Comparison of ENCODE assay signal across 16 cellular contexts in genomic region chr11:34586655-34587281, GRCh38. TPM values are rescaled to one million over a fixed set of nuclear protein-coding genes. Genes with fewer than 3 reads are reported as not detected.
DNase-seq lines count a peak whose midpoint lies in the region; ATAC-seq and TF ChIP-seq lines count a peak whose summit lies in the region.
"Had no signal": no experiment of that assay in that cellular context is flagged by ENCODE, and none has a peak within 500 bp of the region (broad histone marks: within the 10 kb centered on the region; RNA-seq: fewer than 3 reads in every experiment).

No MANE protein-coding gene starts in this region.

- no peak overlapping the region for H3K4me3 Mint-ChIP-seq in GM23338
- H3K4me3 Mint-ChIP-seq in activated CD8-positive, alpha-beta T cell treated with anti-CD3 and anti-CD28 coated beads for 36 hours: no peak overlapping the region
- H3K4me3 Mint-ChIP-seq: CD4-positive, alpha-beta memory T cell; stimulated activated naive CD8-positive, alpha-beta T cell treated with anti-CD3 and anti-CD28 coated beads, Interleukin-15, amount 100 ng/mL, for 72 hours; T-helper 2 cell treated with Interferon-gamma antibody and Interleukin-4, amounts not matched to agents 5 μg/mL and 100 μg/mL, for 36 hours had no signal

- H3F3A ChIP-seq in GM23338 (replicated peaks; ENCODE audit: low read depth): no peaks in the 10 kb centered on the region

- no peak for TF ChIP-seq POLR2A in esophagus muscularis mucosa (IDR thresholded peaks at IDR 0.05; ENCODE audit: low read depth)

- no TSS peak for BruUV-seq in Panc1 (replicated peaks; lab: Mats Ljungman, UMichigan)

- in situ Hi-C loops in Panc1 (cut with HindIII; ENCODE audit: low pct_unique_long_range_greater_than_20kb, low sequenced_read_pairs): no loop called here

- H3K27me3 Mint-ChIP-seq in GM23338 (ENCODE audit: insufficient read depth, low read depth, poor library complexity): no peaks in the 10 kb centered on the region
- peaks cover 41% of the 10 kb centered on the region for H3K27me3 Mint-ChIP-seq in activated CD8-positive, alpha-beta T cell treated with anti-CD3 and anti-CD28 coated beads for 36 hours

- H3K9me3 ChIP-seq in Panc1 (ENCODE audit: control insufficient read depth, insufficient read depth, low read depth, low read length) (no peaks in the 10 kb centered on the region), fibroblast of lung (ENCODE audit: control insufficient read depth, insufficient read depth, low read depth, low read length) (no peaks in the 10 kb centered on the region), psoas muscle (no peaks in the 10 kb centered on the region), esophagus muscularis mucosa (no peaks in the 10 kb centered on the region)

- H3K36me3 Mint-ChIP-seq in GM23338 (ENCODE audit: low read depth): no peaks in the 10 kb centered on the region
- H3K36me3 Mint-ChIP-seq in activated CD8-positive, alpha-beta T cell treated with anti-CD3 and anti-CD28 coated beads for 36 hours (ENCODE audit: low read depth): no peaks in the 10 kb centered on the region
- H3K36me3 Mint-ChIP-seq: CD4-positive, alpha-beta memory T cell had no signal

- H3K79me2 ChIP-seq in GM23338 (replicated peaks; ENCODE audit: insufficient read depth): no peaks in the 10 kb centered on the region
- H3K79me2 ChIP-seq in fibroblast of lung (ENCODE audit: control insufficient read depth, insufficient read depth, low read length): no peaks in the 10 kb centered on the region

- WGBS in psoas muscle, 3 donors: 53 to 65% (median 56%) methylated on average over 9 of the region's 9 CpGs
- 65% methylated on average over 9 of the region's 9 CpGs for WGBS in esophagus muscularis mucosa

- H4K20me1 ChIP-seq in GM23338 (replicated peaks; ENCODE audit: insufficient read depth) (no peaks in the 10 kb centered on the region), fibroblast of lung (ENCODE audit: control insufficient read depth, extremely low read depth, insufficient read depth, low read length) (no peaks in the 10 kb centered on the region)

- H3K27ac ChIP-seq in GM23338 (ENCODE audit: low read depth) (no peak overlapping the region), Panc1 (ENCODE audit: low read length) (peak overlapping the region; percentile 48), fibroblast of lung (ENCODE audit: insufficient read depth, low read length) (no peak overlapping the region), psoas muscle (no peak overlapping the region), esophagus muscularis mucosa (replicated peaks in 1 of 4) (no peak overlapping the region)

- no peaks in the 10 kb centered on the region for H3K9me3 Mint-ChIP-seq in GM23338
- H3K9me3 Mint-ChIP-seq in activated CD8-positive, alpha-beta T cell treated with anti-CD3 and anti-CD28 coated beads for 36 hours: no peaks in the 10 kb centered on the region
- H3K9me3 Mint-ChIP-seq: CD4-positive, alpha-beta memory T cell; stimulated activated naive CD8-positive, alpha-beta T cell treated with anti-CD3 and anti-CD28 coated beads, Interleukin-15, amount 100 ng/mL, for 72 hours; T-helper 2 cell treated with Interferon-gamma antibody and Interleukin-4, amounts not matched to agents 5 μg/mL and 100 μg/mL, for 36 hours had no signal

- no peak overlapping the region for H3K27ac Mint-ChIP-seq in GM23338
- no peak overlapping the region for H3K27ac Mint-ChIP-seq in activated CD8-positive, alpha-beta T cell treated with anti-CD3 and anti-CD28 coated beads for 36 hours
- H3K27ac Mint-ChIP-seq: CD4-positive, alpha-beta memory T cell; stimulated activated naive CD8-positive, alpha-beta T cell treated with anti-CD3 and anti-CD28 coated beads, Interleukin-15, amount 100 ng/mL, for 72 hours; T-helper 2 cell treated with Interferon-gamma antibody and Interleukin-4, amounts not matched to agents 5 μg/mL and 100 μg/mL, for 36 hours had no signal

- H3K4me1 ChIP-seq in GM23338 (ENCODE audit: insufficient read depth) (no peaks in the 10 kb centered on the region), Panc1 (ENCODE audit: control insufficient read depth, insufficient read depth, low read length) (0 out of 2 replicates have a peak, but pooled peaks cover 3% of the 10 kb centered on the region), fibroblast of lung (ENCODE audit: control insufficient read depth, extremely low read depth, insufficient read depth, low read length) (peaks cover 5% of the 10 kb centered on the region), psoas muscle (peaks cover 3% of the 10 kb centered on the region), esophagus muscularis mucosa (peaks cover 0 to 4% (median 1%) of the 10 kb centered on the region in 4 donors)

- intact Hi-C loops in Panc1 (cut with micrococcal nuclease; ENCODE audit: unreplicated experiment): loop anchor here (2.0 to 5.0 kb wide), 2 partner anchors 304 to 806 kb away; no protein-coding TSS in a partner anchor
- intact Hi-C loops in psoas muscle (cut with DNase I): loop anchor here (2.0 to 10.0 kb wide), 7 partner anchors 81 to 826 kb away; no protein-coding TSS in a partner anchor
- intact Hi-C loops in esophagus muscularis mucosa (cut with DNase I): loop anchor here (5.0 kb wide), 3 partner anchors 806 to 896 kb away; no protein-coding TSS in a partner anchor
- intact Hi-C loops in activated CD8-positive, alpha-beta T cell treated with anti-CD3 and anti-CD28 coated beads for 36 hours (cut with micrococcal nuclease): loop anchor here (2.0 to 5.0 kb wide), 2 partner anchors 304 to 806 kb away; no protein-coding TSS in a partner anchor

- H3K9me2 ChIP-seq in GM23338 (ENCODE audit: insufficient read depth): no peaks in the 10 kb centered on the region

- H3K9ac ChIP-seq in fibroblast of lung (ENCODE audit: insufficient read depth, low read length): no peak overlapping the region

- H3K4me2 ChIP-seq in GM23338: no peak overlapping the region
- H3K4me2 ChIP-seq in fibroblast of lung (ENCODE audit: extremely low read depth, insufficient read depth, low read length): peak overlapping the region; percentile 65

- H3K4me3 ChIP-seq in GM23338: no peak overlapping the region
- H3K4me3 ChIP-seq in Panc1 (ENCODE audit: low read depth in 2 of 2, low read length in 2 of 2): no peak overlapping the region
- H3K4me3 ChIP-seq in fibroblast of lung (replicated peaks in 1 of 4; ENCODE audit: control extremely low read depth in 1 of 4, insufficient read depth in 1 of 4, low read depth in 3 of 4, low read length in 4 of 4): no peak overlapping the region
- peak overlapping the region; percentile 35 for H3K4me3 ChIP-seq in psoas muscle
- H3K4me3 ChIP-seq in esophagus muscularis mucosa: no peak overlapping the region

- no peak for TF ChIP-seq CTCF in GM23338 (conservative IDR thresholded peaks at IDR 0.05; ENCODE audit: low read depth in 2 of 2)
- TF ChIP-seq CTCF in Panc1 (IDR thresholded peaks at IDR 0.05): no peak
- TF ChIP-seq CTCF in fibroblast of lung (conservative IDR thresholded peaks at IDR 0.05 in 1 of 2, IDR thresholded peaks at IDR 0.05 in 1 of 2; ENCODE audit: low read depth in 1 of 2, low read length in 2 of 2): no peak
- no peak for TF ChIP-seq CTCF in psoas muscle (IDR thresholded peaks at IDR 0.05)
- TF ChIP-seq CTCF in esophagus muscularis mucosa (IDR thresholded peaks at IDR 0.05): no peak
- TF ChIP-seq CTCF in activated CD8-positive, alpha-beta T cell treated with anti-CD3 and anti-CD28 coated beads for 36 hours (IDR thresholded peaks at IDR 0.05): no peak

- H3K36me3 ChIP-seq in GM23338 (ENCODE audit: insufficient read depth): no peaks in the 10 kb centered on the region
- no peaks in the 10 kb centered on the region for H3K36me3 ChIP-seq in Panc1 (ENCODE audit: control insufficient read depth, insufficient read depth, low read length)
- H3K36me3 ChIP-seq in fibroblast of lung (ENCODE audit: control insufficient read depth, insufficient read depth, low read length): no peaks in the 10 kb centered on the region
- H3K36me3 ChIP-seq in psoas muscle (ENCODE audit: insufficient read depth in 1 of 2, low read depth in 1 of 2): no peaks in the 10 kb centered on the region
- no peaks in the 10 kb centered on the region for H3K36me3 ChIP-seq in esophagus muscularis mucosa

- CTCF ChIA-PET in Panc1 (lab: Charles Lee): interaction anchor here (0.6 to 1.9 kb wide), 6 partner anchors 112 to 423 kb away, joined by 3 to 9 read pairs (median 5); no protein-coding TSS in a partner anchor
- CTCF ChIA-PET in activated CD8-positive, alpha-beta T cell treated with anti-CD3 and anti-CD28 coated beads for 36 hours (lab: Charles Lee): interaction anchor here (0.7 to 3.3 kb wide), 37 partner anchors 8 to 825 kb away, joined by 3 to 35 read pairs (median 5); partner anchors contain the start of genes APIP and ELF5

- ATAC-seq in GM23338 (peak; percentile 38; the same call in 2 of the 3 replicates), Panc1 (peak; percentile 70), psoas muscle (peak in 2 of 4 donors; percentile 11 to 59)
- ATAC-seq in activated CD8-positive, alpha-beta T cell treated with anti-CD3 and anti-CD28 coated beads for 36 hours: no peak
- ATAC-seq: stimulated activated naive CD8-positive, alpha-beta T cell treated with anti-CD3 and anti-CD28 coated beads, Interleukin-15, amount 100 ng/mL, for 72 hours had no signal

- DNase-seq in GM23338 (ENCODE audit: low spot score) (no peak), Panc1 (ENCODE audit: low read depth, low spot score) (peak; percentile 5), fibroblast of lung (ENCODE audit: low read depth in 2 of 2) (no peak), psoas muscle (no peak), esophagus muscularis mucosa (ENCODE audit: extremely low spot score) (no peak), NCI-H2227 treated with DMSO at 0.1 percent for 48 hours (lab: John Stamatoyannopoulos, UW) (no peak)
- no peak for DNase-seq in stimulated activated CD4-positive, alpha-beta T cell treated with anti-CD3 and anti-CD28 coated beads, Interleukin-4, amount 100 ng/mL, for 24 hours
- no peak for DNase-seq in activated CD8-positive, alpha-beta T cell treated with anti-CD3 and anti-CD28 coated beads for 36 hours
- DNase-seq: activated CD4-positive, alpha-beta T cell treated with anti-CD3 and anti-CD28 coated beads, Interleukin-2, amount 50 U/mL, for 4 hours; activated effector memory CD4-positive, alpha-beta T cell treated with Interleukin-2 at 50 U/mL for 16 hours; NCI-H510A; stimulated activated naive CD8-positive, alpha-beta T cell treated with anti-CD3 and anti-CD28 coated beads, Interleukin-15, amount 100 ng/mL, for 72 hours had no signal

- TF ChIP-seq EP300 in esophagus muscularis mucosa (IDR thresholded peaks at IDR 0.05): no peak

- H3K4me1 Mint-ChIP-seq in GM23338: peaks cover 8% of the 10 kb centered on the region; the same call in 2 of the 3 replicates
- no peaks in the 10 kb centered on the region for H3K4me1 Mint-ChIP-seq in activated CD8-positive, alpha-beta T cell treated with anti-CD3 and anti-CD28 coated beads for 36 hours (ENCODE audit: low read depth)

- POLR2A ChIA-PET in Panc1 (lab: Charles Lee): no interaction called here
- POLR2A ChIA-PET in activated CD8-positive, alpha-beta T cell treated with anti-CD3 and anti-CD28 coated beads for 36 hours (lab: Charles Lee): no interaction called here

- H3K27me3 ChIP-seq in GM23338 (ENCODE audit: insufficient read depth) (no peaks in the 10 kb centered on the region), Panc1 (ENCODE audit: control insufficient read depth, insufficient read depth, low read length) (no peaks in the 10 kb centered on the region; the same call in 1 of the 2 replicates), fibroblast of lung (ENCODE audit: control insufficient read depth, insufficient read depth, low read length) (no peaks in the 10 kb centered on the region), psoas muscle (ENCODE audit: insufficient read depth in 3 of 3, low read length in 2 of 3) (peaks cover 0 to 3% (median 0%) of the 10 kb centered on the region in 3 donors), esophagus muscularis mucosa (peaks cover 0 to 4% (median 0%) of the 10 kb centered on the region in 4 donors)

- H2AFZ ChIP-seq in GM23338 (0 out of 2 replicates have a peak overlapping the region, but pooled peaks have one; percentile 1), fibroblast of lung (ENCODE audit: low read length) (peak overlapping the region; percentile 11)

RNA-seq across cellular contexts. Expression of gene EHF, which starts 34.1 kb away (rescaled TPM):
- total RNA-seq in GM23338 (2014; rRNA removed; shearing (Covaris generic)): not detected in 2 replicates
- polyA plus RNA-seq in GM23338 (2016; fragmentation: Nextera tagmentation; extraction: Ambion mirVana) (not detected in 2 replicates), fibroblast of lung (0.02 and 0.51 TPM in 2 replicates), psoas muscle (under 1 TPM; 0.04 to 0.18 (median 0.08) TPM)
- total RNA-seq in Panc1 (2021; ENCODE audit: unreplicated experiment) (0.51 TPM), fibroblast of lung (not detected in 2 replicates), psoas muscle (under 1 TPM in 3 of 4 donors, not detected in 1; 0.10 to 0.20 (median 0.17) TPM), esophagus muscularis mucosa (under 1 TPM in 2 of 4 donors, not detected in 2; 0.42 to 0.52 TPM)
- 0.17 TPM for polyA plus RNA-seq in Panc1 (2012; ENCODE audit: insufficient read length)
- 0.06 and 0.42 TPM in 2 replicates for polyA plus RNA-seq in fibroblast of lung (2012)
- 3.7 TPM in 1 of 2 replicates, not detected in the other for polyA minus RNA-seq in fibroblast of lung (ENCODE audit: low replicate concordance)
- total RNA-seq in activated CD8-positive, alpha-beta T cell treated with anti-CD3 and anti-CD28 coated beads for 36 hours: not detected
- total RNA-seq: CD4-positive, alpha-beta memory T cell; H4; lung microvascular endothelial cell had no signal
- polyA plus RNA-seq: CD4-positive, alpha-beta memory T cell had no signal
